ENCODE assay signal across 25 cellular contexts in genomic region chr15:33526532-33526931, GRCh38.
DNase-seq lines count a peak whose midpoint lies in the region; ATAC-seq, FAIRE-seq and TF ChIP-seq lines count a peak whose summit lies in the region.
"Had no signal": no experiment of that assay in that cellular context is flagged by ENCODE, and none has a peak within 500 bp of the region (broad histone marks: within the 10 kb centered on the region; RNA-seq: fewer than 3 reads in every experiment).

No MANE protein-coding gene starts in this region.

- H3K27me3 Mint-ChIP-seq in osteocyte (ENCODE audit: unreplicated experiment), result peaks cover 2% of the 10 kb centered on the region
- H3K27me3 Mint-ChIP-seq: CD4-positive, CD25-positive, alpha-beta regulatory T cell; IgD-negative memory B cell had no signal

- no peak overlapping the region for H3K27ac Mint-ChIP-seq in osteocyte (ENCODE audit: unreplicated experiment)
- H3K27ac Mint-ChIP-seq: CD4-positive, CD25-positive, alpha-beta regulatory T cell; CD8-positive, alpha-beta memory T cell; IgD-negative memory B cell had no signal

- FAIRE-seq in bronchial epithelial cell (lab: Jason Lieb, UNC), result no peak
- FAIRE-seq: G401.6, GM12891, GM18507, H1, HTR-8/SVneo had no signal

- peak; percentile 11 for DNase-seq in A673 (ENCODE audit: low spot score)
- peak; percentile 39 for DNase-seq in H4 (ENCODE audit: low spot score)
- peak; percentile 1 for DNase-seq in RPMI7951 (ENCODE audit: low read depth)
- DNase-seq in bronchial epithelial cell (ENCODE audit: low read depth), result peak; percentile 38
- no peak for DNase-seq in osteocyte (ENCODE audit: extremely low spot score, unreplicated experiment)
- DNase-seq: ACHN; BE2C; C1 segment of cervical spinal cord; CD4-positive, CD25-positive, alpha-beta regulatory T cell; CD8-positive, alpha-beta memory T cell; COR-L47; DMS 273 treated with DMSO at 0.1 percent for 48 hours; DMS53; DND-41; KBM-7 had no signal

- POLR2A ChIA-PET in A673 (lab: Charles Lee; ENCODE audit: low non-redundant PET), result no interaction called here

- no peaks in the 10 kb centered on the region for H3K36me3 Mint-ChIP-seq in osteocyte (ENCODE audit: unreplicated experiment)
- H3K36me3 Mint-ChIP-seq: CD4-positive, CD25-positive, alpha-beta regulatory T cell; CD8-positive, alpha-beta memory T cell; IgD-negative memory B cell had no signal

- TF ChIP-seq CTCF in A673 (conservative IDR thresholded peaks at IDR 0.05; ENCODE audit: low read depth, low read length) (no peak), bronchial epithelial cell (IDR thresholded peaks at IDR 0.05; ENCODE audit: insufficient read depth, low read length, severe bottlenecking) (no peak), osteocyte (IDR thresholded peaks at IDR 0.05) (no peak)

- H3K4me3 Mint-ChIP-seq in osteocyte (ENCODE audit: unreplicated experiment), result no peak overlapping the region
- H3K4me3 Mint-ChIP-seq: CD4-positive, CD25-positive, alpha-beta regulatory T cell; CD8-positive, alpha-beta memory T cell; IgD-negative memory B cell had no signal

- H3K36me3 ChIP-seq in A673 (ENCODE audit: insufficient read depth, low read length, poor library complexity, severe bottlenecking), result no peaks in the 10 kb centered on the region
- H3K36me3 ChIP-seq in bronchial epithelial cell (ENCODE audit: control insufficient read depth, insufficient read depth, low read length), result no peaks in the 10 kb centered on the region
- H3K36me3 ChIP-seq: BE2C, HAP-1 had no signal

- H3K27me3 ChIP-seq in A673 (replicated peaks; ENCODE audit: insufficient read depth, low read depth, low read length, poor library complexity) (peaks cover 21% of the 10 kb centered on the region), bronchial epithelial cell (ENCODE audit: control insufficient read depth, insufficient read depth, low read length) (no peaks in the 10 kb centered on the region)
- H3K27me3 ChIP-seq: BE2C had no signal

- CTCF ChIA-PET in A673 (lab: Charles Lee), result no interaction called here

- ATAC-seq in HG03095 (IDR thresholded peaks at IDR 0.05; ENCODE audit: unreplicated experiment), result no peak
- ATAC-seq in GM21390 (IDR thresholded peaks at IDR 0.05; ENCODE audit: unreplicated experiment), result no peak

- no peaks in the 10 kb centered on the region for H3K9me3 ChIP-seq in A673 (ENCODE audit: low read depth, low read length, poor library complexity, severe bottlenecking)
- H3K9me3 ChIP-seq: BE2C, HAP-1 had no signal

- H3K4me3 ChIP-seq in A673 (ENCODE audit: low read depth, low read length, poor library complexity, severe bottlenecking) (no peak overlapping the region), bronchial epithelial cell (ENCODE audit: low read depth, low read length) (no peak overlapping the region)
- H3K4me3 ChIP-seq: HAP-1 had no signal

- no peaks in the 10 kb centered on the region for H3K4me1 ChIP-seq in A673 (ENCODE audit: insufficient read depth, low read length, poor library complexity, severe bottlenecking)
- H3K4me1 ChIP-seq: BE2C, HAP-1 had no signal

- intact Hi-C loops in A673 (cut with micrococcal nuclease; ENCODE audit: unreplicated experiment), result no loop called here

- H3K27ac ChIP-seq in A673 (ENCODE audit: low read depth, low read length, poor library complexity, severe bottlenecking), result no peak overlapping the region
- H3K27ac ChIP-seq: HL-60 had no signal

- no peaks in the 10 kb centered on the region for H3K9me3 Mint-ChIP-seq in osteocyte (ENCODE audit: unreplicated experiment)
- H3K9me3 Mint-ChIP-seq: CD8-positive, alpha-beta memory T cell had no signal

- H3K4me1 Mint-ChIP-seq in osteocyte (ENCODE audit: unreplicated experiment), result peaks cover 5% of the 10 kb centered on the region
- H3K4me1 Mint-ChIP-seq: CD4-positive, CD25-positive, alpha-beta regulatory T cell; CD8-positive, alpha-beta memory T cell; IgD-negative memory B cell had no signal

- BruUV-seq in A673 (replicated peaks; lab: Mats Ljungman, UMichigan), result no TSS peak
